In genomic region chr12:71686658-71687025, GRCh38 we compare ENCODE assay signal across 8 cellular contexts. TPM values are rescaled to one million over a fixed set of nuclear protein-coding genes. Genes with fewer than 3 reads are reported as not detected.
DNase-seq lines count a peak whose midpoint lies in the region; ATAC-seq and TF ChIP-seq lines count a peak whose summit lies in the region.

No MANE protein-coding gene starts in this region.

- peak overlapping the region; percentile 91 for H3K4me3 Mint-ChIP-seq in activated T-cell treated with anti-CD3 and anti-CD28 coated beads, Interleukin-2, amount 50 U/mL, for 24 hours
- H3K4me3 Mint-ChIP-seq in activated B cell treated with CpG ODN at 0.5 μM for 24 hours: peak overlapping the region; percentile 93

- no peak overlapping the region for H3K9ac ChIP-seq in iPS-15b (ENCODE audit: low read depth, low read length)
- peak overlapping the region; percentile 60 to 89 (median 85) for H3K9ac ChIP-seq in subcutaneous abdominal adipose tissue (ENCODE audit: low read length in 5 of 5)

- H3K9me3 Mint-ChIP-seq in activated T-cell treated with anti-CD3 and anti-CD28 coated beads, Interleukin-2, amount 50 U/mL, for 24 hours: no peaks in the 10 kb centered on the region
- no peaks in the 10 kb centered on the region for H3K9me3 Mint-ChIP-seq in activated B cell treated with CpG ODN at 0.5 μM for 24 hours

- no peak for TF ChIP-seq CTCF in activated B cell treated with CpG ODN at 0.5 μM for 24 hours (IDR thresholded peaks at IDR 0.05)

- H3K27me3 Mint-ChIP-seq in activated T-cell treated with anti-CD3 and anti-CD28 coated beads, Interleukin-2, amount 50 U/mL, for 24 hours: no peaks in the 10 kb centered on the region
- H3K27me3 Mint-ChIP-seq in activated B cell treated with CpG ODN at 0.5 μM for 24 hours: no peaks in the 10 kb centered on the region

- no peak for ATAC-seq in activated B cell treated with CpG ODN at 0.5 μM for 24 hours (ENCODE audit: low read depth)
- no peak for ATAC-seq in HG02588 (IDR thresholded peaks at IDR 0.05; ENCODE audit: unreplicated experiment)

- peak overlapping the region; percentile 80 for H3K27ac ChIP-seq in subcutaneous abdominal adipose tissue (ENCODE audit: low read depth, low read length)

- H3K4me1 ChIP-seq in iPS-15b (ENCODE audit: control insufficient read depth, insufficient read depth, low read length) (peaks cover 2% of the 10 kb centered on the region), subcutaneous abdominal adipose tissue (ENCODE audit: control insufficient read depth in 5 of 5, insufficient read depth in 5 of 5, low read length in 5 of 5) (peaks cover 0 to 33% (median 28%) of the 10 kb centered on the region in 5 donors)

- peaks cover 5% of the 10 kb centered on the region for H3K36me3 Mint-ChIP-seq in activated T-cell treated with anti-CD3 and anti-CD28 coated beads, Interleukin-2, amount 50 U/mL, for 24 hours (ENCODE audit: low read depth)
- peaks cover 18% of the 10 kb centered on the region for H3K36me3 Mint-ChIP-seq in activated B cell treated with CpG ODN at 0.5 μM for 24 hours (ENCODE audit: low read depth)

- H3K27ac Mint-ChIP-seq in activated T-cell treated with anti-CD3 and anti-CD28 coated beads, Interleukin-2, amount 50 U/mL, for 24 hours: peak overlapping the region; percentile 97
- peak overlapping the region; percentile 92 for H3K27ac Mint-ChIP-seq in activated B cell treated with CpG ODN at 0.5 μM for 24 hours

- H3K27me3 ChIP-seq in iPS-15b (ENCODE audit: control insufficient read depth, insufficient read depth, low read length) (no peaks in the 10 kb centered on the region), subcutaneous abdominal adipose tissue (ENCODE audit: control insufficient read depth in 5 of 5, insufficient read depth in 4 of 5, low read length in 5 of 5) (no peaks in the 10 kb centered on the region)

- H3K4me1 Mint-ChIP-seq in activated T-cell treated with anti-CD3 and anti-CD28 coated beads, Interleukin-2, amount 50 U/mL, for 24 hours (ENCODE audit: low read depth): peaks cover 41% of the 10 kb centered on the region
- peaks cover 60% of the 10 kb centered on the region for H3K4me1 Mint-ChIP-seq in activated B cell treated with CpG ODN at 0.5 μM for 24 hours

- POLR2A ChIA-PET in activated B cell treated with CpG ODN at 0.5 μM for 24 hours (lab: Charles Lee): interaction anchor here (0.9 to 8.1 kb wide), 8 partner anchors 8 to 153 kb away, joined by 4 to 232 read pairs (median 22); partner anchors contain the start of genes RAB21, TBC1D15, THAP2 and ZFC3H1

- H3K4me3 ChIP-seq in iPS-15b (ENCODE audit: low read depth, low read length) (peak overlapping the region; percentile 81), subcutaneous abdominal adipose tissue (ENCODE audit: low read depth in 1 of 5, low read length in 5 of 5) (peak overlapping the region; percentile 86 to 96 (median 88))

- no peaks in the 10 kb centered on the region for H3K36me3 ChIP-seq in iPS-15b (ENCODE audit: control insufficient read depth, insufficient read depth, low read length)
- peaks cover 0 to 4% (median 0%) of the 10 kb centered on the region in 5 donors for H3K36me3 ChIP-seq in subcutaneous abdominal adipose tissue (ENCODE audit: control insufficient read depth in 5 of 5, insufficient read depth in 5 of 5, low read length in 5 of 5)

- DNase-seq in activated T-cell treated with anti-CD3 and anti-CD28 coated beads, Interleukin-2, amount 50 U/mL, for 24 hours: no peak
- DNase-seq in activated T-cell treated with anti-CD3 and anti-CD28 coated beads, Interleukin-2, amount 50 U/mL, for 48 hours: no peak
- DNase-seq in activated B cell treated with CpG ODN at 0.5 μM for 24 hours: no peak
- no peak for DNase-seq in COLO668 (lab: John Stamatoyannopoulos, UW; ENCODE audit: unreplicated experiment)
- no peak for DNase-seq in NCI-H187 treated with DMSO at 0.1 percent for 48 hours (lab: John Stamatoyannopoulos, UW)

- intact Hi-C loops in activated B cell treated with CpG ODN at 0.5 μM for 24 hours (cut with micrococcal nuclease): loop anchor here (1.0 kb wide), 6 partner anchors 8 to 153 kb away; partner anchors contain the start of genes RAB21, TBC1D15 and THAP2

- CTCF ChIA-PET in activated B cell treated with CpG ODN at 0.5 μM for 24 hours (lab: Charles Lee): interaction anchor here (0.8 to 5.5 kb wide), 8 partner anchors 9 to 68 kb away, joined by 3 to 81 read pairs (median 7); partner anchors contain the start of genes RAB21, THAP2 and ZFC3H1

- H3K9me3 ChIP-seq in iPS-15b (ENCODE audit: control insufficient read depth, insufficient read depth, low read length) (no peaks in the 10 kb centered on the region), subcutaneous abdominal adipose tissue (ENCODE audit: control insufficient read depth in 5 of 5, low read length in 5 of 5) (no peaks in the 10 kb centered on the region)

RNA-seq across cellular contexts. Expression of gene TMEM19, which starts 0.8 kb away (rescaled TPM):
- 42.6 and 46.7 TPM in 2 replicates for total RNA-seq in activated B cell treated with CpG ODN at 0.5 μM for 24 hours

RNA-seq across cellular contexts. Expression of gene THAP2, which starts 22.5 kb away (rescaled TPM):
- 10.8 and 11.5 TPM in 2 replicates for total RNA-seq in activated B cell treated with CpG ODN at 0.5 μM for 24 hours

RNA-seq across cellular contexts. Expression of gene ZFC3H1, which starts 23.0 kb away (rescaled TPM):
- total RNA-seq in activated B cell treated with CpG ODN at 0.5 μM for 24 hours: 85.7 and 107 TPM in 2 replicates
